8 cellular contexts compared by ENCODE assay signal in genomic region chr5:98769006-98769255, GRCh38. TPM values are rescaled to one million over a fixed set of nuclear protein-coding genes. Genes with fewer than 3 reads are reported as not detected.
DNase-seq lines count a peak whose midpoint lies in the region; ATAC-seq and TF ChIP-seq lines count a peak whose summit lies in the region.

No MANE protein-coding gene starts in this region.

- peaks cover 0 to 28% (median 4%) of the 10 kb centered on the region in 4 donors for H3K4me1 ChIP-seq in right lobe of liver

- H3K27ac Mint-ChIP-seq in T-helper 1 cell treated with Interleukin-12 subunit alpha and Interleukin-12 subunit beta and Interleukin-4 antibody, amounts not matched to agents 30 μg/mL and 1 μg/mL, for 36 hours, result no peak overlapping the region
- peak overlapping the region; percentile 41 for H3K27ac Mint-ChIP-seq in chondrocyte (ENCODE audit: unreplicated experiment)

- H3K4me3 Mint-ChIP-seq in T-helper 1 cell treated with Interleukin-12 subunit alpha and Interleukin-12 subunit beta and Interleukin-4 antibody, amounts not matched to agents 30 μg/mL and 1 μg/mL, for 36 hours, result peak overlapping the region; percentile 42
- H3K4me3 Mint-ChIP-seq in chondrocyte (ENCODE audit: unreplicated experiment), result peak overlapping the region; percentile 99

- DNase-seq in GM06990 (ENCODE audit: extremely low read depth, insufficient read length) (peak; percentile 33), chondrocyte (ENCODE audit: low spot score) (no peak), right lobe of liver (peak in 2 of 3 donors; percentile 52 to 58), NAMALWA (ENCODE audit: low spot score) (no peak)
- DNase-seq in stimulated activated CD8-positive, alpha-beta memory T cell treated with anti-CD3 and anti-CD28 coated beads, Interleukin-2, amount 100 ng/mL, for 48 hours (ENCODE audit: low read depth in 2 of 2), result peak; percentile 25 to 30

- no peaks in the 10 kb centered on the region for H3K9me3 ChIP-seq in right lobe of liver

- H3K9me3 Mint-ChIP-seq in T-helper 1 cell treated with Interleukin-12 subunit alpha and Interleukin-12 subunit beta and Interleukin-4 antibody, amounts not matched to agents 30 μg/mL and 1 μg/mL, for 36 hours, result no peaks in the 10 kb centered on the region
- H3K9me3 Mint-ChIP-seq in chondrocyte (ENCODE audit: low read depth), result no peaks in the 10 kb centered on the region

- H3K27me3 Mint-ChIP-seq in T-helper 1 cell treated with Interleukin-12 subunit alpha and Interleukin-12 subunit beta and Interleukin-4 antibody, amounts not matched to agents 30 μg/mL and 1 μg/mL, for 36 hours (ENCODE audit: low read depth), result peaks cover 80% of the 10 kb centered on the region
- no peaks in the 10 kb centered on the region for H3K27me3 Mint-ChIP-seq in chondrocyte (ENCODE audit: low read depth)

- peaks cover 34% of the 10 kb centered on the region for H3K4me1 Mint-ChIP-seq in T-helper 1 cell treated with Interleukin-12 subunit alpha and Interleukin-12 subunit beta and Interleukin-4 antibody, amounts not matched to agents 30 μg/mL and 1 μg/mL, for 36 hours (ENCODE audit: low read depth)
- H3K4me1 Mint-ChIP-seq in chondrocyte (ENCODE audit: low read depth), result peaks cover 41% of the 10 kb centered on the region

- H3K36me3 ChIP-seq in GM06990 (ENCODE audit: control insufficient read depth, insufficient read depth, low read length) (no peaks in the 10 kb centered on the region), right lobe of liver (no peaks in the 10 kb centered on the region)

- 0% methylated on average over 7 of the region's 29 CpGs for WGBS in right lobe of liver (ENCODE audit: insufficient coverage, low coverage, low lambda C conversion rate, missing lambda C conversion rate)

- peak; percentile 86 for TF ChIP-seq CTCF in GM06990 (IDR thresholded peaks at IDR 0.05; ENCODE audit: insufficient read depth, low read length, poor library complexity, severe bottlenecking)
- TF ChIP-seq CTCF in chondrocyte (IDR thresholded peaks at IDR 0.05), result peak; percentile 85
- peak; percentile 31 to 69 (median 54) for TF ChIP-seq CTCF in right lobe of liver (IDR thresholded peaks at IDR 0.05)

- no peaks in the 10 kb centered on the region for H3K36me3 Mint-ChIP-seq in T-helper 1 cell treated with Interleukin-12 subunit alpha and Interleukin-12 subunit beta and Interleukin-4 antibody, amounts not matched to agents 30 μg/mL and 1 μg/mL, for 36 hours (ENCODE audit: low read depth)
- H3K36me3 Mint-ChIP-seq in chondrocyte (ENCODE audit: low read depth), result no peaks in the 10 kb centered on the region

- H3K27ac ChIP-seq in right lobe of liver, result no peak overlapping the region

- ATAC-seq in right lobe of liver (no peak), HG02571 (IDR thresholded peaks at IDR 0.05; ENCODE audit: unreplicated experiment) (no peak), GM18907 (IDR thresholded peaks at IDR 0.05; ENCODE audit: unreplicated experiment) (no peak)

- H3K27me3 ChIP-seq in GM06990 (replicated peaks; ENCODE audit: control insufficient read depth, insufficient read depth, low read length), result no peaks in the 10 kb centered on the region; the same call in 1 of the 2 replicates
- peaks cover 0 to 9% of the 10 kb centered on the region in 2 donors for H3K27me3 ChIP-seq in right lobe of liver

- H3K4me3 ChIP-seq in GM06990 (replicated peaks; ENCODE audit: low read depth, low read length), result peak overlapping the region; percentile 65
- peak overlapping the region; percentile 53 to 60 (median 57) for H3K4me3 ChIP-seq in right lobe of liver

- TF ChIP-seq POLR2A in right lobe of liver (IDR thresholded peaks at IDR 0.05), result no peak

- intact Hi-C loops in right lobe of liver (cut with DNase I), result no loop called here

RNA-seq across cellular contexts. Expression of gene RGMB, which starts 4.5 kb away (rescaled TPM):
- total RNA-seq in chondrocyte, result 21.9 to 28.5 TPM (median 27.7 TPM) in 3 replicates
- 10 to 100 TPM in 1 of 6 experiments, 1 to 10 TPM in 5; 4.5 to 10.5 (median 5.1) TPM for total RNA-seq in right lobe of liver

Comparison
In these comparisons a context has a peak if more than half of its experiments do, and no peak if none do; other contexts are left out.
1. DNase-seq: peak in GM06990 (single experiment), right lobe of liver (2 of 3) and stimulated activated CD8-positive, alpha-beta memory T cell treated with anti-CD3 and anti-CD28 coated beads, Interleukin-2, amount 100 ng/mL, for 48 hours (2 of 2); none in chondrocyte (single experiment) and NAMALWA (single experiment).
2. Peak in every context shown above with its lines, with median percentiles within 50 percentile points of each other: CTCF ChIP-seq.